34 cellular contexts compared by ENCODE assay signal in genomic region chr2:139737659-139738058, GRCh38.
"Had no signal": no experiment of that assay in that cellular context is flagged by ENCODE, and none has a peak within 500 bp of the region (broad histone marks: within the 10 kb centered on the region; RNA-seq: fewer than 3 reads in every experiment).

No MANE protein-coding gene starts in this region.

- FAIRE-seq: astrocyte, bronchial epithelial cell had no signal

- DNase-seq: activated effector memory CD4-positive, alpha-beta T cell treated with anti-CD3 and anti-CD28 coated beads, Interleukin-2, amount 50 U/mL, for 16 hours; activated effector memory CD4-positive, alpha-beta T cell treated with Interleukin-2 at 50 U/mL for 16 hours; activated gamma-delta T cell; activated gamma-delta T cell treated with Interleukin-2 at 50 U/mL for 16 hours; activated naive CD4-positive, alpha-beta T cell; activated naive CD4-positive, alpha-beta T cell treated with anti-CD3 and anti-CD28 coated beads for 36 hours; activated naive CD4-positive, alpha-beta T cell treated with anti-CD3 and anti-CD28 coated beads, Interleukin-2, amount 10 ng/mL, durations not matched to agents 7 days and 5 days; activated naive CD4-positive, alpha-beta T cell treated with anti-CD3 and anti-CD28 coated beads, Interleukin-2, amount 50 U/mL, for 16 hours; activated naive CD4-positive, alpha-beta T cell treated with Interleukin-2 at 50 U/mL for 16 hours; activated naive CD8-positive, alpha-beta T cell treated with anti-CD3 and anti-CD28 coated beads for 36 hours; activated naive CD8-positive, alpha-beta T cell treated with anti-CD3 and anti-CD28 coated beads, Interleukin-2, amount 10 ng/mL, durations not matched to agents 7 days and 5 days; activated naive CD8-positive, alpha-beta T cell treated with anti-CD3 and anti-CD28 coated beads, Interleukin-2, amount 50 U/mL, for 24 hours; activated T-cell treated with anti-CD3 and anti-CD28 coated beads, Interleukin-2, amount 50 U/mL, for 1 hour; activated T-cell treated with anti-CD3 and anti-CD28 coated beads, Interleukin-2, amount 50 U/mL, for 24 hours; activated T-cell treated with anti-CD3 and anti-CD28 coated beads, Interleukin-2, amount 50 U/mL, for 4 hours; activated T-cell treated with anti-CD3 and anti-CD28 coated beads, Interleukin-2, amount 50 U/mL, for 48 hours; activated T-cell treated with anti-CD3 and anti-CD28 coated beads, Interleukin-2, amount 50 U/mL, for 72 hours; adrenal gland; amniotic stem cell; amygdala; anterior cingulate cortex; aorta; body of pancreas; brain microvascular endothelial cell; caudate nucleus; central memory CD4-positive, alpha-beta T cell; cerebellar nuclear complex had no signal

- H3K27ac ChIP-seq: adrenal gland, ascending aorta, body of pancreas, brain microvascular endothelial cell, breast epithelium, cardiac muscle cell had no signal

- ATAC-seq: activated naive CD4-positive, alpha-beta T cell treated with anti-CD3 and anti-CD28 coated beads, Interleukin-2, amount 50 U/mL, for 72 hours; activated naive CD8-positive, alpha-beta T cell treated with anti-CD3 and anti-CD28 coated beads, Interleukin-2, amount 50 U/mL, for 24 hours; activated T-cell treated with anti-CD3 and anti-CD28 coated beads, Interleukin-2, amount 50 U/mL, for 4 hours; activated T-cell treated with anti-CD3 and anti-CD28 coated beads, Interleukin-2, amount 50 U/mL, for 72 hours; activated T-helper 17 cell treated with anti-CD3 and anti-CD28 coated beads, Interleukin-2, amount 50 U/mL, for 72 hours; body of pancreas had no signal

- H3K4me1 ChIP-seq: adrenal gland, ascending aorta, body of pancreas, breast epithelium had no signal

- H3K36me3 ChIP-seq: adrenal gland, ascending aorta, brain microvascular endothelial cell, breast epithelium, cardiac muscle cell had no signal

- H3K4me3 ChIP-seq: adrenal gland, ascending aorta, body of pancreas, breast epithelium, cardiac muscle cell had no signal

- H3K9me3 ChIP-seq: adrenal gland, ascending aorta, body of pancreas, breast epithelium had no signal

- H3K27me3 ChIP-seq: adrenal gland, ascending aorta, body of pancreas, brain microvascular endothelial cell, breast epithelium, cardiac muscle cell had no signal
